In the genomic region with DNA sequence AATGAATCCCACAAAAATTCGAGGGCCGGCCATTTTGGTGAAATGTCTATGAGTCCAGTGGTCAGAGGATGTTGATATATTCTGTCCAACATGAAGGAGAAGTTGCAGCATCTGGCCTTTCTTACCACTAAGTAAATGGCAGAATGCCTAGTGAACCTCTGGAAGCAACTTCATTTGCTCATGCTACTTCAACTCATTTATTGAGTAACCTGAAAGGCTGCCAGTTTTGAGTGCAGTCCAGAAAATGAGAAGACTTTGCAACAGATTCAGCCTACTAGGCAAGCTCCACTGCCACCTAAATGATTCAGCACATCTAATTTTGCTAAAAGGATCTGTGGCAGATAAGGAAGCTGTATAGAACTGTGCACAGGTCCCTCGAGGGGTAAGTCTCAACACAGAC, we compare ENCODE assay signal across 12 cellular contexts.
A peak's percentile ranks its signal among the peaks of the same experiment; 100 is the strongest.
DNase-seq lines count a peak whose midpoint lies in the region; ATAC-seq and TF ChIP-seq lines count a peak whose summit lies in the region.
"Had no signal": no experiment of that assay in that cellular context is flagged by ENCODE, and none has a peak within 500 bp of the region (broad histone marks: within the 10 kb centered on the region; RNA-seq: fewer than 3 reads in every experiment).

No MANE protein-coding gene starts in this region.

- H3K4me1 ChIP-seq in mammary epithelial cell (ENCODE audit: insufficient read depth, low read length): peaks cover 31% of the 10 kb centered on the region
- peaks cover 5% of the 10 kb centered on the region for H3K4me1 ChIP-seq in lower lobe of right lung
- H3K4me1 ChIP-seq: breast epithelium had no signal

- CTCF ChIA-PET in mammary epithelial cell (lab: Charles Lee; ENCODE audit: low non-redundant PET): no interaction called here

- DNase-seq in AG20443 (ENCODE audit: low spot score) (peak; percentile 68), MG63 (peak; percentile 86), mammary epithelial cell (peak; percentile 80), lower lobe of right lung (no peak), posterior cingulate gyrus (no peak), NK-92 (lab: John Stamatoyannopoulos, UW; ENCODE audit: unreplicated experiment) (no peak), retina (no peak)
- DNase-seq: activated CD8-positive, alpha-beta memory T cell treated with anti-CD3 and anti-CD28 coated beads, Interleukin-2, amount 50 U/mL, for 48 hours; heart right ventricle; NCI-H510A treated with DMSO at 0.1 percent for 48 hours had no signal

- TF ChIP-seq CTCF in mammary epithelial cell (conservative IDR thresholded peaks at IDR 0.05 in 1 of 2, IDR thresholded peaks at IDR 0.05 in 1 of 2; ENCODE audit: extremely low read depth in 1 of 2, insufficient read depth in 1 of 2, low read depth in 1 of 2, low read length in 2 of 2) (no peak), lower lobe of right lung (IDR thresholded peaks at IDR 0.05) (no peak)

- no peaks in the 10 kb centered on the region for H4K20me1 ChIP-seq in mammary epithelial cell (ENCODE audit: insufficient read depth, low read length)

- dilution Hi-C loops in mammary epithelial cell (cut with HindIII; ENCODE audit: low sequenced_read_pairs): no loop called here

- H3K4me3 ChIP-seq in MG63 (no peak overlapping the region), mammary epithelial cell (replicated peaks in 1 of 3; ENCODE audit: insufficient read depth in 1 of 3, low read depth in 2 of 3, low read length in 3 of 3) (no peak overlapping the region), lower lobe of right lung (no peak overlapping the region)
- H3K4me3 ChIP-seq: breast epithelium, heart right ventricle had no signal

- H3K4me2 ChIP-seq in mammary epithelial cell (ENCODE audit: insufficient read depth, low read depth, low read length): no peak overlapping the region

- H3K9me3 ChIP-seq in MG63: no peaks in the 10 kb centered on the region
- H3K9me3 ChIP-seq in mammary epithelial cell (replicated peaks; ENCODE audit: insufficient read depth, low read length): no peaks in the 10 kb centered on the region
- no peaks in the 10 kb centered on the region for H3K9me3 ChIP-seq in lower lobe of right lung
- H3K9me3 ChIP-seq: breast epithelium, heart right ventricle had no signal

- peak overlapping the region; percentile 8 for H3K27ac ChIP-seq in mammary epithelial cell (ENCODE audit: insufficient read depth, low read depth, low read length)
- H3K27ac ChIP-seq in lower lobe of right lung: no peak overlapping the region
- H3K27ac ChIP-seq: breast epithelium, heart right ventricle had no signal

- H3K79me2 ChIP-seq in mammary epithelial cell (ENCODE audit: insufficient read depth, low read length): no peaks in the 10 kb centered on the region

- no peak overlapping the region for H3K9ac ChIP-seq in mammary epithelial cell (ENCODE audit: insufficient read depth, low read length)

- peak; percentile 64 to 72 for ATAC-seq in lower lobe of right lung
- ATAC-seq in GM21360 (IDR thresholded peaks at IDR 0.05; ENCODE audit: unreplicated experiment): no peak

- 93% methylated on average over 3 of the region's 3 CpGs for WGBS in mammary epithelial cell (ENCODE audit: low coverage, missing lambda C conversion rate)

- H2AFZ ChIP-seq in mammary epithelial cell (ENCODE audit: low read depth, low read length): no peak overlapping the region

- H3K36me3 ChIP-seq in MG63: no peaks in the 10 kb centered on the region
- no peaks in the 10 kb centered on the region for H3K36me3 ChIP-seq in mammary epithelial cell (ENCODE audit: insufficient read depth, low read length)
- H3K36me3 ChIP-seq in lower lobe of right lung: no peaks in the 10 kb centered on the region
- H3K36me3 ChIP-seq: breast epithelium, heart right ventricle had no signal

- BruUV-seq in mammary epithelial cell (replicated peaks; lab: Mats Ljungman, UMichigan): no TSS peak

- in situ Hi-C loops in mammary epithelial cell (cut with MboI; ENCODE audit: low sequenced_read_pairs in 2 of 2): no loop called here

- intact Hi-C loops in mammary epithelial cell (cut with micrococcal nuclease) (no loop called here), lower lobe of right lung (cut with DNase I) (no loop called here), posterior cingulate gyrus (cut with DNase I) (no loop called here)

- H3K27me3 ChIP-seq in MG63: no peaks in the 10 kb centered on the region
- H3K27me3 ChIP-seq in mammary epithelial cell (ENCODE audit: insufficient read depth, low read length): no peaks in the 10 kb centered on the region
- no peaks in the 10 kb centered on the region for H3K27me3 ChIP-seq in lower lobe of right lung (ENCODE audit: low read depth)
- H3K27me3 ChIP-seq: breast epithelium, heart right ventricle had no signal

Comparison
In these comparisons a context has a peak if more than half of its experiments do, and no peak if none do; other contexts are left out.
1. DNase-seq: peak in AG20443 (single experiment), MG63 (single experiment) and mammary epithelial cell (single experiment); none in lower lobe of right lung (single experiment), posterior cingulate gyrus (0 of 10), NK-92 (single experiment) and retina (single experiment).